ENCODE assay signal across 14 cellular contexts in the genomic region with DNA sequence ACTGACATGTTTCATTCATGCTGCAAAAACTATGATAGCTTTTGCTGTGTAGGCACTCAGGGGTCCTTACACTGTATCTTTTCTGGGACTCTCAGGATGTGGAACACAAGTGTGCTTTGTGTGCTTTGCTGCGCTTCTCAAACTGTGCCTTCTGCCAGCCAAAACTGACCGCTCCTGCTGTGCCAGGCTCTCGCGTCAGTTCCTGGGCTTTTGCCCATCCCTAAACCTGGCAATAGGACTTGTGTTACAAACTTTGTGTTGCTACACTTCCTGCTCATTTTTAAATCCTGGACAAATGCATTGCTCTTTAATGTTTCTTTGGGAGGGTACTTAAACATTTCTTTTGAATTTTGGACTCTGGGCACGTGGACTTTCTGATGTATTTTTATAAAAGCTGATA.
DNase-seq lines count a peak whose midpoint lies in the region; FAIRE-seq and TF ChIP-seq lines count a peak whose summit lies in the region.
"Had no signal": no experiment of that assay in that cellular context is flagged by ENCODE, and none has a peak within 500 bp of the region (broad histone marks: within the 10 kb centered on the region; RNA-seq: fewer than 3 reads in every experiment).

No MANE protein-coding gene starts in this region.

- intact Hi-C loops in stomach (cut with DNase I; ENCODE audit: low total_unique reads) = no loop called here
- intact Hi-C loops in vagina (cut with DNase I) = no loop called here

- dilution Hi-C loops in keratinocyte (cut with MboI; ENCODE audit: extremely low pct_ligation_motif_present, low sequenced_read_pairs) = no loop called here

- FAIRE-seq in keratinocyte (lab: Jason Lieb, UNC) = peak; percentile 23
- FAIRE-seq: urothelium cell line had no signal

- TF ChIP-seq CTCF in keratinocyte (optimal IDR thresholded peaks at IDR 0.05 in 1 of 3, IDR thresholded peaks at IDR 0.05 in 1 of 3, conservative IDR thresholded peaks at IDR 0.05 in 1 of 3; ENCODE audit: extremely low read depth in 1 of 3, insufficient read depth in 2 of 3, low read length in 3 of 3) (no peak), stomach (IDR thresholded peaks at IDR 0.05) (no peak), GM20000 (IDR thresholded peaks at IDR 0.05; ENCODE audit: extremely low read depth, missing control alignments) (no peak), vagina (IDR thresholded peaks at IDR 0.05) (no peak)

- peak overlapping the region; percentile 5 for H2AFZ ChIP-seq in keratinocyte (ENCODE audit: control insufficient read depth, low read length)

- H3K79me2 ChIP-seq in keratinocyte (ENCODE audit: control insufficient read depth, insufficient read depth, low read length) = no peaks in the 10 kb centered on the region

- H3K9me3 ChIP-seq in keratinocyte (ENCODE audit: control insufficient read depth, low read depth, low read length) (no peaks in the 10 kb centered on the region), stomach (peaks cover 0 to under 1% (median 0%) of the 10 kb centered on the region in 4 donors), vagina (no peaks in the 10 kb centered on the region)

- H3K27me3 ChIP-seq in keratinocyte (ENCODE audit: control insufficient read depth, extremely low read depth, insufficient read depth, low read length) (no peaks in the 10 kb centered on the region), stomach (no peaks in the 10 kb centered on the region), vagina (no peaks in the 10 kb centered on the region)

- no peak overlapping the region for H3K4me3 ChIP-seq in keratinocyte (ENCODE audit: control insufficient read depth in 2 of 3, extremely low read depth in 1 of 3, insufficient read depth in 2 of 3, low read depth in 1 of 3, low read length in 3 of 3)
- H3K4me3 ChIP-seq in stomach = no peak overlapping the region
- no peak overlapping the region for H3K4me3 ChIP-seq in vagina

- WGBS in stomach, 5 donors = 26 to 45% (median 34%) methylated on average over 5 of the region's 5 CpGs

- H3K36me3 ChIP-seq in keratinocyte (ENCODE audit: control insufficient read depth in 2 of 2, extremely low read depth in 1 of 2, insufficient read depth in 2 of 2, low read length in 2 of 2) = no peaks in the 10 kb centered on the region
- H3K36me3 ChIP-seq in stomach = no peaks in the 10 kb centered on the region
- H3K36me3 ChIP-seq in vagina = no peaks in the 10 kb centered on the region

- no peaks in the 10 kb centered on the region for H3K9me1 ChIP-seq in keratinocyte (ENCODE audit: control insufficient read depth, extremely low read depth, insufficient read depth, low read length)

- no peak for TF ChIP-seq POLR2A in stomach (IDR thresholded peaks at IDR 0.05)
- TF ChIP-seq POLR2A in vagina (IDR thresholded peaks at IDR 0.05) = no peak

- H3K27ac ChIP-seq in keratinocyte (ENCODE audit: control insufficient read depth, insufficient read depth, low read length) (no peak overlapping the region), stomach (no peak overlapping the region), vagina (no peak overlapping the region)
- H3K27ac ChIP-seq: HL-60 had no signal

- H3K4me2 ChIP-seq in keratinocyte (ENCODE audit: control insufficient read depth, extremely low read depth, insufficient read depth, low read depth, low read length) = peak overlapping the region; percentile 9

- no peak overlapping the region for H3K9ac ChIP-seq in keratinocyte (ENCODE audit: control insufficient read depth, extremely low read depth, insufficient read depth, low read length)

- H3K4me1 ChIP-seq in keratinocyte (ENCODE audit: control insufficient read depth, extremely low read depth, insufficient read depth, low read length) (peaks cover 6% of the 10 kb centered on the region), stomach (peaks cover 0 to 25% (median 10%) of the 10 kb centered on the region in 4 donors), vagina (no peaks in the 10 kb centered on the region)

- no peaks in the 10 kb centered on the region for H4K20me1 ChIP-seq in keratinocyte (ENCODE audit: control insufficient read depth, extremely low read depth, insufficient read depth, low read length)

- no peak for TF ChIP-seq EP300 in stomach (IDR thresholded peaks at IDR 0.05)

- DNase-seq in NCI-H69 (lab: John Stamatoyannopoulos, UW) (peak; percentile 25), cerebellar cortex (ENCODE audit: low spot score) (peak; percentile 91), keratinocyte (ENCODE audit: low read depth, low spot score) (no peak), stomach (peak; percentile 79), SIG-M5 (lab: John Stamatoyannopoulos, UW) (no peak), GOT3 (lab: John Stamatoyannopoulos, UW) (no peak), GM20000 (ENCODE audit: low spot score) (no peak), vagina (ENCODE audit: extremely low spot score in 2 of 2) (no peak)
- DNase-seq: activated naive CD8-positive, alpha-beta T cell treated with anti-CD3 and anti-CD28 coated beads, Interleukin-2, amount 50 U/mL, for 24 hours; CD8-positive, alpha-beta memory T cell; NCI-H1048; T-helper 17 cell had no signal

Comparison
In these comparisons a context has a peak if more than half of its experiments do, and no peak if none do; other contexts are left out.
1. DNase-seq: peak in NCI-H69 (single experiment), cerebellar cortex (single experiment) and stomach (single experiment); none in keratinocyte (single experiment), SIG-M5 (single experiment), GOT3 (single experiment), GM20000 (single experiment) and vagina (0 of 2).